10 cellular contexts compared by ENCODE assay signal in genomic region chrX:136065044-136065671, GRCh38.
A peak's percentile ranks its signal among the peaks of the same experiment; 100 is the strongest.
DNase-seq lines count a peak whose midpoint lies in the region; ATAC-seq and TF ChIP-seq lines count a peak whose summit lies in the region.
"Had no signal": no experiment of that assay in that cellular context is flagged by ENCODE, and none has a peak within 500 bp of the region (broad histone marks: within the 10 kb centered on the region; RNA-seq: fewer than 3 reads in every experiment).

No MANE protein-coding gene starts in this region.

- H3K27me3 ChIP-seq in right atrium auricular region (no peaks in the 10 kb centered on the region), tibial artery (no peaks in the 10 kb centered on the region)

- ATAC-seq in GM19351 (IDR thresholded peaks at IDR 0.05; ENCODE audit: unreplicated experiment) = no peak

- H3K9me3 ChIP-seq in right atrium auricular region (no peaks in the 10 kb centered on the region), tibial artery (no peaks in the 10 kb centered on the region)

- TF ChIP-seq CTCF in right atrium auricular region (IDR thresholded peaks at IDR 0.05) = no peak
- no peak for TF ChIP-seq CTCF in tibial artery (IDR thresholded peaks at IDR 0.05)

- H3K4me3 ChIP-seq in right atrium auricular region = no peak overlapping the region
- H3K4me3 ChIP-seq in tibial artery = no peak overlapping the region
- H3K4me3 ChIP-seq: BLaER1 had no signal

- H3K36me3 ChIP-seq in right atrium auricular region (no peaks in the 10 kb centered on the region), tibial artery (no peaks in the 10 kb centered on the region)
- H3K36me3 ChIP-seq: BLaER1 had no signal

- H3K4me1 ChIP-seq in right atrium auricular region = peaks cover 0 to 7% of the 10 kb centered on the region in 2 donors
- peaks cover 0 to 59% (median 12%) of the 10 kb centered on the region in 4 donors for H3K4me1 ChIP-seq in tibial artery

- DNase-seq in activated CD4-positive, alpha-beta T cell treated with anti-CD3 and anti-CD28 coated beads for 48 hours = peak; percentile 4
- DNase-seq in activated CD4-positive, alpha-beta T cell treated with anti-CD3 and anti-CD28 coated beads, Interleukin-2, amount 50 U/mL, for 4 hours = no peak
- DNase-seq in activated effector memory CD4-positive, alpha-beta T cell treated with anti-CD3 and anti-CD28 coated beads, Interleukin-2, amount 50 U/mL, for 16 hours = peak; percentile 62
- DNase-seq in right atrium auricular region (ENCODE audit: low spot score) (no peak), tibial artery (peak; percentile 28 to 70), NCI-H1436 (lab: John Stamatoyannopoulos, UW) (no peak), DMS79 treated with DMSO at 0.1 percent for 48 hours (lab: John Stamatoyannopoulos, UW) (no peak)
- DNase-seq: naive B cell had no signal

- intact Hi-C loops in tibial artery (cut with DNase I; ENCODE audit: low total_unique reads) = loop anchor here (10.0 kb wide), 1 partner anchor 80 kb away; the partner anchor contains the start of gene FHL1

- peak overlapping the region; percentile 45 to 64 for H3K27ac ChIP-seq in right atrium auricular region
- peak overlapping the region; percentile 84 to 92 for H3K27ac ChIP-seq in tibial artery
- H3K27ac ChIP-seq: BLaER1 had no signal

Comparison
In these comparisons a context has a peak if more than half of its experiments do, and no peak if none do; other contexts are left out.
1. DNase-seq: peak in activated CD4-positive, alpha-beta T cell treated with anti-CD3 and anti-CD28 coated beads for 48 hours (single experiment), activated effector memory CD4-positive, alpha-beta T cell treated with anti-CD3 and anti-CD28 coated beads, Interleukin-2, amount 50 U/mL, for 16 hours (single experiment) and tibial artery (2 of 2); none in activated CD4-positive, alpha-beta T cell treated with anti-CD3 and anti-CD28 coated beads, Interleukin-2, amount 50 U/mL, for 4 hours (0 of 2), right atrium auricular region (single experiment), NCI-H1436 (single experiment) and DMS79 treated with DMSO at 0.1 percent for 48 hours (single experiment).